18 cellular contexts compared by ENCODE assay signal in the genomic region with DNA sequence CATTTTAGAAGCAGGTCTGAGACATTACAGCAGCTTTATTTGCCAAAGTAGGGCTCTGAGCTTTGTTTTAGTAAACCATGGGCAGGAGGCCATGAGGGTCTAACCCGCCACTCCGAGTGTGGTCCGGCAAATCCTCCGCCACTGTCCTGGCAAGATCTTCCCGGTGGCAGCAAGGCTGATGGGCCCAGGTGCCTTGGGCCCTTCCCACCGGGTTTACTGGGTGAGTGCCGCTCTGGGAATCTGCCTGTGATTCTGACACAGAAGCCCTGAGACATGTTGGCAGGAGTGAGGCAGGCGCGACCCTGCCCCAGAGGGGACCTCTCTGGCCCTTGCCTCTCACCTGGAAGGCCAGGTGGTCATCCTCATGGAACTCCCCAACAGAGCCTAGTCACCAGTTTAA. TPM values are rescaled to one million over a fixed set of nuclear protein-coding genes. Genes with fewer than 3 reads are reported as not detected.
DNase-seq lines count a peak whose midpoint lies in the region; ATAC-seq and TF ChIP-seq lines count a peak whose summit lies in the region.
"Had no signal": no experiment of that assay in that cellular context is flagged by ENCODE, and none has a peak within 500 bp of the region (broad histone marks: within the 10 kb centered on the region; RNA-seq: fewer than 3 reads in every experiment).

No MANE protein-coding gene starts in this region.

- H3K36me3 ChIP-seq in GM23338 (ENCODE audit: insufficient read depth), result no peaks in the 10 kb centered on the region
- H3K36me3 ChIP-seq in gastroesophageal sphincter, result peaks cover 0 to 84% of the 10 kb centered on the region in 2 donors
- H3K36me3 ChIP-seq: SJCRH30 had no signal

- H3K27ac Mint-ChIP-seq in GM23338, result 0 out of 2 replicates have a peak overlapping the region, but pooled peaks have one; percentile 59
- H3K27ac Mint-ChIP-seq in central memory CD8-positive, alpha-beta T cell (ENCODE audit: low read depth), result peak overlapping the region; percentile 74
- no peak overlapping the region for H3K27ac Mint-ChIP-seq in osteocyte (ENCODE audit: unreplicated experiment)
- H3K27ac Mint-ChIP-seq in type B pancreatic cell, result no peak overlapping the region
- H3K27ac Mint-ChIP-seq: CD4-positive, alpha-beta T cell had no signal

- H2AFZ ChIP-seq in GM23338, result no peak overlapping the region

- no peaks in the 10 kb centered on the region for H3K9me3 ChIP-seq in gastroesophageal sphincter
- H3K9me3 ChIP-seq: Peyer's patch, SJCRH30 had no signal

- no peaks in the 10 kb centered on the region for H3K4me1 ChIP-seq in GM23338 (ENCODE audit: insufficient read depth)
- H3K4me1 ChIP-seq in gastroesophageal sphincter, result no peaks in the 10 kb centered on the region
- H3K4me1 ChIP-seq: Peyer's patch, SJCRH30 had no signal

- H3K4me2 ChIP-seq in GM23338, result no peak overlapping the region

- no peak for TF ChIP-seq CTCF in GM23338 (conservative IDR thresholded peaks at IDR 0.05; ENCODE audit: low read depth in 2 of 2)
- no peak for TF ChIP-seq CTCF in osteocyte (IDR thresholded peaks at IDR 0.05)
- TF ChIP-seq CTCF in type B pancreatic cell (conservative IDR thresholded peaks at IDR 0.05), result no peak
- TF ChIP-seq CTCF in gastroesophageal sphincter (IDR thresholded peaks at IDR 0.05), result no peak

- no peak for ATAC-seq in GM23338
- no peak for ATAC-seq in central memory CD8-positive, alpha-beta T cell (replicated peaks; ENCODE audit: extremely low read depth, poor library complexity, severe bottlenecking)
- no peak for ATAC-seq in gastroesophageal sphincter

- no peak for TF ChIP-seq POLR2A in gastroesophageal sphincter (IDR thresholded peaks at IDR 0.05)

- no peaks in the 10 kb centered on the region for H4K20me1 ChIP-seq in GM23338 (replicated peaks; ENCODE audit: insufficient read depth)

- 20 to 93% methylated on average over 2 to 3 of the region's 9 CpGs for WGBS in gastroesophageal sphincter (ENCODE audit: low coverage in 1 of 2), 2 donors

- H3K4me1 Mint-ChIP-seq in GM23338 (peaks cover 4% of the 10 kb centered on the region), osteocyte (ENCODE audit: unreplicated experiment) (no peaks in the 10 kb centered on the region), type B pancreatic cell (ENCODE audit: unreplicated experiment) (peaks cover 7% of the 10 kb centered on the region)
- H3K4me1 Mint-ChIP-seq in central memory CD8-positive, alpha-beta T cell, result peaks cover 7% of the 10 kb centered on the region

- H3K27me3 Mint-ChIP-seq in GM23338 (ENCODE audit: insufficient read depth, low read depth, poor library complexity) (peaks cover 17% of the 10 kb centered on the region), osteocyte (ENCODE audit: unreplicated experiment) (peaks cover 7% of the 10 kb centered on the region), type B pancreatic cell (no peaks in the 10 kb centered on the region)
- H3K27me3 Mint-ChIP-seq in central memory CD8-positive, alpha-beta T cell, result no peaks in the 10 kb centered on the region
- H3K27me3 Mint-ChIP-seq: CD4-positive, alpha-beta T cell had no signal

- H3K27me3 ChIP-seq in GM23338 (ENCODE audit: insufficient read depth), result no peaks in the 10 kb centered on the region
- peaks cover 33% of the 10 kb centered on the region for H3K27me3 ChIP-seq in gastroesophageal sphincter
- H3K27me3 ChIP-seq: Peyer's patch, SJCRH30 had no signal

- H3K27ac ChIP-seq in GM23338 (ENCODE audit: low read depth), result no peak overlapping the region
- no peak overlapping the region for H3K27ac ChIP-seq in gastroesophageal sphincter
- H3K27ac ChIP-seq: Peyer's patch, SJCRH30 had no signal

- H3K4me3 Mint-ChIP-seq in GM23338 (no peak overlapping the region), osteocyte (ENCODE audit: unreplicated experiment) (no peak overlapping the region), type B pancreatic cell (no peak overlapping the region)
- H3K4me3 Mint-ChIP-seq in central memory CD8-positive, alpha-beta T cell, result no peak overlapping the region
- H3K4me3 Mint-ChIP-seq: CD4-positive, alpha-beta T cell had no signal

- no peaks in the 10 kb centered on the region for H3K9me2 ChIP-seq in GM23338 (ENCODE audit: insufficient read depth)

- H3K9me3 Mint-ChIP-seq in GM23338, result no peaks in the 10 kb centered on the region
- no peaks in the 10 kb centered on the region for H3K9me3 Mint-ChIP-seq in central memory CD8-positive, alpha-beta T cell
- no peaks in the 10 kb centered on the region for H3K9me3 Mint-ChIP-seq in osteocyte (ENCODE audit: unreplicated experiment)
- H3K9me3 Mint-ChIP-seq in type B pancreatic cell, result no peaks in the 10 kb centered on the region
- H3K9me3 Mint-ChIP-seq: CD4-positive, alpha-beta T cell had no signal

- H3K36me3 Mint-ChIP-seq in GM23338 (ENCODE audit: low read depth) (no peaks in the 10 kb centered on the region), osteocyte (ENCODE audit: unreplicated experiment) (peaks cover 4% of the 10 kb centered on the region), type B pancreatic cell (peaks cover 10% of the 10 kb centered on the region)
- peaks cover 11% of the 10 kb centered on the region for H3K36me3 Mint-ChIP-seq in central memory CD8-positive, alpha-beta T cell (ENCODE audit: insufficient read depth)

- DNase-seq in GM23338 (ENCODE audit: low spot score) (no peak), osteocyte (ENCODE audit: extremely low spot score, unreplicated experiment) (peak; percentile 76), type B pancreatic cell (ENCODE audit: extremely low spot score, unreplicated experiment) (peak; percentile 56), globus pallidus (ENCODE audit: low spot score) (no peak), DMS53 (lab: John Stamatoyannopoulos, UW) (no peak)
- no peak for DNase-seq in central memory CD8-positive, alpha-beta T cell (ENCODE audit: low spot score in 2 of 2)
- DNase-seq: CD4-positive, alpha-beta T cell; COR-L47; DMS 273 treated with DMSO at 0.1 percent for 48 hours; Kasumi-1; NCI-H1694; NCI-H2081; NCI-H2171 treated with DMSO at 0.1 percent for 48 hours; NCI-H524 treated with DMSO at 0.1 percent for 48 hours; NCI-H82; SJCRH30 had no signal

- no peaks in the 10 kb centered on the region for H3F3A ChIP-seq in GM23338 (replicated peaks; ENCODE audit: low read depth)

- TF ChIP-seq EP300 in gastroesophageal sphincter (IDR thresholded peaks at IDR 0.05), result no peak

- no peaks in the 10 kb centered on the region for H3K79me2 ChIP-seq in GM23338 (replicated peaks; ENCODE audit: insufficient read depth)

- H3K4me3 ChIP-seq in GM23338, result no peak overlapping the region
- H3K4me3 ChIP-seq in gastroesophageal sphincter, result no peak overlapping the region
- H3K4me3 ChIP-seq: Peyer's patch, SJCRH30 had no signal

TF ChIP-seq in GM23338, 12 proteins besides CTCF, POLR2A, EP300 and RAD21 (continues in another document):
- TF ChIP-seq ZNF331 (CRISPR knock-in tag; IDR thresholded peaks at IDR 0.05; ENCODE audit: low read depth), result no peak
- TF ChIP-seq EZH2 (IDR thresholded peaks at IDR 0.05; ENCODE audit: low read depth, unreplicated experiment), result no peak
- TF ChIP-seq NANOG (IDR thresholded peaks at IDR 0.05; ENCODE audit: borderline replicate concordance), result no peak
- TF ChIP-seq JUNB (IDR thresholded peaks at IDR 0.05; ENCODE audit: unreplicated experiment), result no peak
- no peak for TF ChIP-seq REST (IDR thresholded peaks at IDR 0.05; ENCODE audit: unreplicated experiment)
- TF ChIP-seq, protein P1, sequence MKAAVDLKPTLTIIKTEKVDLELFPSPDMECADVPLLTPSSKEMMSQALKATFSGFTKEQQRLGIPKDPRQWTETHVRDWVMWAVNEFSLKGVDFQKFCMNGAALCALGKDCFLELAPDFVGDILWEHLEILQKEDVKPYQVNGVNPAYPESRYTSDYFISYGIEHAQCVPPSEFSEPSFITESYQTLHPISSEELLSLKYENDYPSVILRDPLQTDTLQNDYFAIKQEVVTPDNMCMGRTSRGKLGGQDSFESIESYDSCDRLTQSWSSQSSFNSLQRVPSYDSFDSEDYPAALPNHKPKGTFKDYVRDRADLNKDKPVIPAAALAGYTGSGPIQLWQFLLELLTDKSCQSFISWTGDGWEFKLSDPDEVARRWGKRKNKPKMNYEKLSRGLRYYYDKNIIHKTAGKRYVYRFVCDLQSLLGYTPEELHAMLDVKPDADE (IDR thresholded peaks at IDR 0.05), result no peak
- no peak for TF ChIP-seq EZH2phosphoT487 (IDR thresholded peaks at IDR 0.05; ENCODE audit: unreplicated experiment)
- no peak for TF ChIP-seq ZNF114 (CRISPR knock-in tag; IDR thresholded peaks at IDR 0.05)
- TF ChIP-seq STAT1 (IDR thresholded peaks at IDR 0.05; ENCODE audit: unreplicated experiment), result no peak

RNA-seq across cellular contexts. Expression of gene MTERF4, which starts 29.9 kb away (rescaled TPM):
- total RNA-seq in GM23338 (2014; rRNA removed; shearing (Covaris generic)), result 58.0 and 63.6 TPM in 2 replicates
- 15.3 and 15.7 TPM in 2 replicates for polyA plus RNA-seq in GM23338 (2016; fragmentation: Nextera tagmentation; extraction: Ambion mirVana)
- 32.4 and 36.8 TPM in 2 replicates for total RNA-seq in osteocyte
- 38.9 and 46.3 TPM in 2 replicates for total RNA-seq in type B pancreatic cell (ENCODE audit: low replicate concordance)
- 10 to 100 TPM; 27.1 to 33.0 (median 32.1) TPM for total RNA-seq in gastroesophageal sphincter

Comparison
In these comparisons a context has a peak if more than half of its experiments do, and no peak if none do; other contexts are left out.
1. DNase-seq: peak in osteocyte (single experiment) and type B pancreatic cell (single experiment); none in GM23338 (single experiment), central memory CD8-positive, alpha-beta T cell (0 of 2), globus pallidus (single experiment) and DMS53 (single experiment).
2. H3K27ac Mint-ChIP-seq: peak in GM23338 (single experiment) and central memory CD8-positive, alpha-beta T cell (single experiment); none in osteocyte (single experiment) and type B pancreatic cell (single experiment).